In genomic region chr22:41447435-41448188, GRCh38 we compare ENCODE assay signal across 8 cellular contexts. TPM values are rescaled to one million over a fixed set of nuclear protein-coding genes. Genes with fewer than 3 reads are reported as not detected.
DNase-seq lines count a peak whose midpoint lies in the region; ATAC-seq and TF ChIP-seq lines count a peak whose summit lies in the region.

No MANE protein-coding gene starts in this region.

- CTCF ChIA-PET in HCT116 (lab: Charles Lee) = interaction anchor here (1.0 to 1.8 kb wide), 4 partner anchors 21 to 79 kb away, joined by 3 to 6 read pairs (median 4); partner anchors contain the start of gene PHF5A

- no peak for TF ChIP-seq RAD21 in HCT116 (IDR thresholded peaks at IDR 0.05; ENCODE audit: low read depth)

- H3K9me3 ChIP-seq in HCT116 (ENCODE audit: control insufficient read depth in 1 of 2, insufficient read depth in 1 of 2, low read depth in 1 of 2, low read length in 2 of 2) = no peaks in the 10 kb centered on the region

- peaks cover 5 to 29% of the 10 kb centered on the region in 2 experiments; a peak in 3 of 4 replicates for H3K4me1 ChIP-seq in HCT116 (ENCODE audit: control insufficient read depth in 1 of 2, insufficient read depth in 2 of 2, low read length in 2 of 2)

- DNase-seq in AML-193 (lab: John Stamatoyannopoulos, UW) (peak; percentile 26 to 44), HCT116 (ENCODE audit: low read depth, low spot score) (no peak), NOMO-1 treated with dmso at 0.1 percent for 144 hours (lab: John Stamatoyannopoulos, UW; ENCODE audit: unreplicated experiment) (peak; percentile 51), activated T-cell treated with anti-CD3 and anti-CD28 coated beads for 24 hours (ENCODE audit: low read depth) (peak; percentile 33), epithelial cell of prostate (ENCODE audit: low read depth, low spot score) (no peak), mucosa of gallbladder (ENCODE audit: low spot score) (peak; percentile 60)
- DNase-seq in stimulated activated CD8-positive, alpha-beta memory T cell treated with anti-CD3 and anti-CD28 coated beads, Interleukin-7, amount 100 ng/mL, for 1 hour (ENCODE audit: low read depth in 2 of 2) = peak; percentile 13 to 29

- peaks cover 40% of the 10 kb centered on the region for H3K79me2 ChIP-seq in HCT116 (ENCODE audit: insufficient read depth, low read length)

- H2AFZ ChIP-seq in HCT116 (ENCODE audit: low read depth, low read length, poor library complexity, severe bottlenecking) = no peak overlapping the region

- H3K4me2 ChIP-seq in HCT116 (ENCODE audit: low read length) = peak overlapping the region; percentile 99

- no peak for TF ChIP-seq CTCF in HCT116 (IDR thresholded peaks at IDR 0.05 in 2 of 3, conservative IDR thresholded peaks at IDR 0.05 in 1 of 3; ENCODE audit: borderline replicate concordance in 1 of 3, insufficient read depth in 1 of 3, low read depth in 2 of 3, low read length in 2 of 3)

- peak overlapping the region; percentile 96 for H3K9ac ChIP-seq in HCT116 (ENCODE audit: low read length)

- BruUV-seq in HCT116 (replicated peaks; lab: Mats Ljungman, UMichigan) = no TSS peak

- intact Hi-C loops in HCT116 (cut with micrococcal nuclease) = loop anchor here (1.0 to 10.0 kb wide), 3 partner anchors 21 to 353 kb away; partner anchors contain the start of genes EP300 and PHF5A

- ATAC-seq in HCT116 (peak; percentile 33), GM19351 (IDR thresholded peaks at IDR 0.05; ENCODE audit: unreplicated experiment) (no peak)

- peak; percentile 18 for TF ChIP-seq POLR2A in HCT116 (IDR thresholded peaks at IDR 0.05; ENCODE audit: borderline replicate concordance, extremely low read depth, insufficient read depth, insufficient read length)

- peak overlapping the region; percentile 100 for H3K27ac ChIP-seq in HCT116 (ENCODE audit: low read depth, low read length)
- peak overlapping the region; percentile 94 for H3K27ac ChIP-seq in epithelial cell of prostate

- H3K36me3 ChIP-seq in HCT116 (ENCODE audit: control insufficient read depth in 1 of 2, insufficient read depth in 2 of 2, low read length in 2 of 2) = peaks cover 2 to 10% of the 10 kb centered on the region in 2 experiments; a peak in 2 of 4 replicates

- POLR2A ChIA-PET in HCT116 (lab: Charles Lee) = interaction anchor here (0.6 to 5.0 kb wide), 24 partner anchors 8 to 1515 kb away, joined by 3 to 57 read pairs (median 3); partner anchors contain the start of genes ACO2, PHF5A, PMM1 and RANGAP1

- H3K27me3 ChIP-seq in HCT116 (ENCODE audit: insufficient read depth, low read length) = no peaks in the 10 kb centered on the region

- H4K20me1 ChIP-seq in HCT116 (ENCODE audit: insufficient read depth) = no peaks in the 10 kb centered on the region

- RAD21 ChIA-PET in HCT116 (lab: Charles Lee; ENCODE audit: low non-redundant PET in 1 of 2, low total read pairs in 2 of 2, uncharacterized antibody in 2 of 2, unreplicated experiment in 2 of 2) = no interaction called here

- peak overlapping the region; percentile 93 to 94 for H3K4me3 ChIP-seq in HCT116 (replicated peaks in 1 of 2; ENCODE audit: low read depth in 1 of 2, low read length in 2 of 2)

- H3K9me2 ChIP-seq in HCT116 (ENCODE audit: insufficient read depth) = no peaks in the 10 kb centered on the region

TF ChIP-seq in HCT116, 20 proteins besides CTCF, POLR2A, EP300 and RAD21:
- TF ChIP-seq ZFX (IDR thresholded peaks at IDR 0.05) (peak; percentile 63; the same call in 1 of the 2 replicates), SIN3A (IDR thresholded peaks at IDR 0.05; ENCODE audit: low read depth) (no peak), POLR2AphosphoS5 (IDR thresholded peaks at IDR 0.05; ENCODE audit: low read depth, low read length) (peak; percentile 32; the same call in 1 of the 2 replicates)

RNA-seq across cellular contexts. Expression of gene TOB2, which starts 1.0 kb away (rescaled TPM):
- total RNA-seq in HCT116 (2021; ENCODE audit: unreplicated experiment) (55.2 TPM), mucosa of gallbladder (131 TPM)
- polyA plus RNA-seq in HCT116 (2012) = 36.9 and 39.8 TPM in 2 replicates

RNA-seq across cellular contexts. Expression of gene PHF5A, which starts 20.9 kb away (rescaled TPM):
- 86.0 TPM for total RNA-seq in HCT116 (2021; ENCODE audit: unreplicated experiment)
- 49.2 and 58.8 TPM in 2 replicates for polyA plus RNA-seq in HCT116 (2012)
- 29.1 TPM for total RNA-seq in mucosa of gallbladder

RNA-seq across cellular contexts. Expression of gene ACO2, which starts 21.3 kb away (rescaled TPM):
- total RNA-seq in HCT116 (2021; ENCODE audit: unreplicated experiment) = 108 TPM
- polyA plus RNA-seq in HCT116 (2012) = 118 and 123 TPM in 2 replicates
- total RNA-seq in mucosa of gallbladder = 172 TPM

Comparison
In these comparisons a context has a peak if more than half of its experiments do, and no peak if none do; other contexts are left out.
1. DNase-seq: peak in AML-193 (2 of 2), NOMO-1 treated with dmso at 0.1 percent for 144 hours (single experiment), activated T-cell treated with anti-CD3 and anti-CD28 coated beads for 24 hours (single experiment), mucosa of gallbladder (single experiment) and stimulated activated CD8-positive, alpha-beta memory T cell treated with anti-CD3 and anti-CD28 coated beads, Interleukin-7, amount 100 ng/mL, for 1 hour (2 of 2); none in HCT116 (single experiment) and epithelial cell of prostate (single experiment).